ENCODE assay signal across 8 cellular contexts in the genomic region with DNA sequence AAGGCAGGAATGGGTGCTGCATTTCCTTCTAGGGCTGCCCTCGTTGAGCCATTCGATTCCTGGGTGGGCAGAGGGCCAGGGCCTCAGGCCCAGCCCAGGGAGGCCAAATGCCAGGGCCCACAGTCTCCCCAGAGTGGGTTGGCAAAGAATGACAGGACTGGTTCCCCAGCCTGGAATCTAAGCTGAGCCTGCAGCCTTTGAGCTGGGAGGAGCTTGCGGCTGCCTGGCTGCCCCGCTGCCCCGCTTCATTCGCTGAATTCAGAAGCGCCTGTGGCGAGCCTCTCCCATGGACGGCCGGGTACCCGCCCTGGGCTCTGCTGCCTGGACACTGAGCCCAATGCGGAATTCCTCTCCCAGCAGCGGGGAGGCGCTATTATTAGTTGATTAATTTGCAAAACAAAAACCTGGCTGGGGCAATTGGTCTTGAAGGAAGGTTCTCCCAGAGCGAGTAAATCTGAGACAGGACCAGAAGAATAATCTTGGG. TPM values are rescaled to one million over a fixed set of nuclear protein-coding genes. Genes with fewer than 3 reads are reported as not detected.
DNase-seq lines count a peak whose midpoint lies in the region; ATAC-seq and TF ChIP-seq lines count a peak whose summit lies in the region.

No MANE protein-coding gene starts in this region.

- no peak for TF ChIP-seq EP300 in suprapubic skin (IDR thresholded peaks at IDR 0.05)

- H3K27ac ChIP-seq in HUES48 (ENCODE audit: low read depth, low read length) (peak overlapping the region; percentile 99), colonic mucosa (no peak overlapping the region), suprapubic skin (peak overlapping the region; percentile 85)

- H3K4me3 ChIP-seq in HUES48 (ENCODE audit: low read depth, low read length), result peak overlapping the region; percentile 53
- no peak overlapping the region for H3K4me3 ChIP-seq in colonic mucosa
- H3K4me3 ChIP-seq in suprapubic skin, result peak overlapping the region; percentile 35

- ATAC-seq in HG03457 (IDR thresholded peaks at IDR 0.05; ENCODE audit: unreplicated experiment), result no peak

- intact Hi-C loops in colonic mucosa (cut with DNase I), result no loop called here

- TF ChIP-seq POLR2A in suprapubic skin (IDR thresholded peaks at IDR 0.05), result no peak

- H3K9ac ChIP-seq in HUES48 (ENCODE audit: low read depth, low read length) (no peak overlapping the region), colonic mucosa (ENCODE audit: low read depth in 2 of 2, low read length in 2 of 2) (peak overlapping the region in 1 of 2 donors; percentile 55)

- H3K4me1 ChIP-seq in HUES48 (ENCODE audit: control insufficient read depth, insufficient read depth, low read length) (peaks cover 24% of the 10 kb centered on the region), colonic mucosa (no peaks in the 10 kb centered on the region), suprapubic skin (peaks cover 45% of the 10 kb centered on the region)

- DNase-seq in colonic mucosa (peak; percentile 77), kidney tubule cell (ENCODE audit: low spot score) (peak; percentile 73), suprapubic skin (ENCODE audit: low spot score in 2 of 2) (peak; percentile 86 to 88), T-helper 9 cell (no peak)
- DNase-seq in activated CD4-positive, alpha-beta T cell treated with anti-CD3 and anti-CD28 coated beads for 1 hour, result no peak
- DNase-seq in stimulated activated CD4-positive, alpha-beta T cell treated with anti-CD3 and anti-CD28 coated beads, Interleukin-4, amount 100 ng/mL, for 1 hour, result no peak

- 11% methylated on average over 15 of the region's 15 CpGs for WGBS in suprapubic skin

- TF ChIP-seq CTCF in colonic mucosa (IDR thresholded peaks at IDR 0.05) (peak; percentile 34), suprapubic skin (IDR thresholded peaks at IDR 0.05) (peak in 1 of 2 donors; percentile 29)

- H3K36me3 ChIP-seq in HUES48 (ENCODE audit: control insufficient read depth, insufficient read depth, low read length), result no peaks in the 10 kb centered on the region
- no peaks in the 10 kb centered on the region for H3K36me3 ChIP-seq in colonic mucosa
- no peaks in the 10 kb centered on the region for H3K36me3 ChIP-seq in suprapubic skin

- H3K9me3 ChIP-seq in HUES48 (ENCODE audit: control insufficient read depth, insufficient read depth, low read length), result no peaks in the 10 kb centered on the region
- H3K9me3 ChIP-seq in colonic mucosa, result no peaks in the 10 kb centered on the region
- H3K9me3 ChIP-seq in suprapubic skin, result no peaks in the 10 kb centered on the region

- H3K27me3 ChIP-seq in HUES48 (ENCODE audit: control insufficient read depth, insufficient read depth, low read length) (no peaks in the 10 kb centered on the region), colonic mucosa (no peaks in the 10 kb centered on the region), suprapubic skin (no peaks in the 10 kb centered on the region)

RNA-seq across cellular contexts. Expression of a gene that starts 32.3 kb away (rescaled TPM):
- total RNA-seq in colonic mucosa (100 to 1,000 TPM; 126 to 178 TPM), suprapubic skin (100 to 1,000 TPM in 3 of 4 donors, 10 to 100 TPM in 1; 92.7 to 287 (median 156) TPM)

Comparison
In these comparisons a context has a peak if more than half of its experiments do, and no peak if none do; other contexts are left out.
1. DNase-seq: peak in colonic mucosa (single experiment), kidney tubule cell (single experiment) and suprapubic skin (2 of 2); none in T-helper 9 cell (single experiment), activated CD4-positive, alpha-beta T cell treated with anti-CD3 and anti-CD28 coated beads for 1 hour (single experiment) and stimulated activated CD4-positive, alpha-beta T cell treated with anti-CD3 and anti-CD28 coated beads, Interleukin-4, amount 100 ng/mL, for 1 hour (single experiment).